In genomic region chr9:121484659-121485446, GRCh38 we compare ENCODE assay signal across 20 cellular contexts. TPM values are rescaled to one million over a fixed set of nuclear protein-coding genes. Genes with fewer than 3 reads are reported as not detected.
DNase-seq lines count a peak whose midpoint lies in the region; ATAC-seq and TF ChIP-seq lines count a peak whose summit lies in the region.
"Had no signal": no experiment of that assay in that cellular context is flagged by ENCODE, and none has a peak within 500 bp of the region (broad histone marks: within the 10 kb centered on the region; RNA-seq: fewer than 3 reads in every experiment).

No MANE protein-coding gene starts in this region.

- peak overlapping the region; percentile 50 to 59 for H3K27ac ChIP-seq in breast epithelium
- no peak overlapping the region for H3K27ac ChIP-seq in mammary epithelial cell (ENCODE audit: insufficient read depth, low read depth, low read length)
- peak overlapping the region in 3 of 4 donors; percentile 41 to 73 (median 42) for H3K27ac ChIP-seq in sigmoid colon
- H3K27ac ChIP-seq in upper lobe of left lung: peak overlapping the region in 2 of 4 donors; percentile 64 to 70
- H3K27ac ChIP-seq: epithelial cell of prostate, hepatocyte, VCaP had no signal

- no peak overlapping the region for H3K4me2 ChIP-seq in mammary epithelial cell (ENCODE audit: insufficient read depth, low read depth, low read length)
- H3K4me2 ChIP-seq: hepatocyte had no signal

- H3K27me3 ChIP-seq in breast epithelium (no peaks in the 10 kb centered on the region), mammary epithelial cell (ENCODE audit: insufficient read depth, low read length) (no peaks in the 10 kb centered on the region), sigmoid colon (no peaks in the 10 kb centered on the region), upper lobe of left lung (no peaks in the 10 kb centered on the region)
- H3K27me3 ChIP-seq: hepatocyte, thyroid gland had no signal

- H3K4me3 ChIP-seq in breast epithelium (no peak overlapping the region), mammary epithelial cell (replicated peaks in 1 of 3; ENCODE audit: insufficient read depth in 1 of 3, low read depth in 2 of 3, low read length in 3 of 3) (no peak overlapping the region), sigmoid colon (no peak overlapping the region), upper lobe of left lung (no peak overlapping the region)
- H3K4me3 ChIP-seq: hepatocyte, thyroid gland had no signal

- intact Hi-C loops in breast epithelium (cut with DNase I; ENCODE audit: low total_unique reads): no loop called here
- intact Hi-C loops in mammary epithelial cell (cut with micrococcal nuclease): no loop called here
- intact Hi-C loops in sigmoid colon (cut with DNase I): no loop called here

- dilution Hi-C loops in mammary epithelial cell (cut with HindIII; ENCODE audit: low sequenced_read_pairs): no loop called here

- H3K4me1 ChIP-seq in breast epithelium: no peaks in the 10 kb centered on the region
- H3K4me1 ChIP-seq in mammary epithelial cell (ENCODE audit: insufficient read depth, low read length): no peaks in the 10 kb centered on the region
- H3K4me1 ChIP-seq in sigmoid colon: peaks cover 0 to 12% (median 0%) of the 10 kb centered on the region in 4 donors
- H3K4me1 ChIP-seq in upper lobe of left lung: peaks cover 0 to 6% (median 5%) of the 10 kb centered on the region in 4 donors

- in situ Hi-C loops in mammary epithelial cell (cut with MboI; ENCODE audit: low sequenced_read_pairs in 2 of 2) (no loop called here), GM13976 (cut with MboI; ENCODE audit: low sequenced_read_pairs, unreplicated experiment) (no loop called here)

- H2AFZ ChIP-seq in mammary epithelial cell (ENCODE audit: low read depth, low read length): no peak overlapping the region
- H2AFZ ChIP-seq: hepatocyte had no signal

- 76% methylated on average over 11 of the region's 11 CpGs for WGBS in mammary epithelial cell (ENCODE audit: low coverage, missing lambda C conversion rate)
- WGBS in sigmoid colon, 2 donors: 73 to 82% methylated on average over 11 of the region's 11 CpGs
- 76 to 81% methylated on average over 11 of the region's 11 CpGs for WGBS in upper lobe of left lung, 2 donors

- DNase-seq in breast epithelium (ENCODE audit: low spot score in 2 of 2) (no peak), mammary epithelial cell (no peak), left lobe of liver (ENCODE audit: low spot score) (peak; percentile 52), sigmoid colon (no peak), upper lobe of left lung (no peak), NCI-H748 (lab: John Stamatoyannopoulos, UW; ENCODE audit: unreplicated experiment) (no peak), GM13976 (ENCODE audit: low spot score) (no peak)
- DNase-seq: activated naive CD4-positive, alpha-beta T cell treated with Interleukin-2 at 50 U/mL for 16 hours; EL; left colon; NCI-H187; thyroid gland had no signal

- no peaks in the 10 kb centered on the region for H4K20me1 ChIP-seq in mammary epithelial cell (ENCODE audit: insufficient read depth, low read length)

- H3K36me3 ChIP-seq in breast epithelium (no peaks in the 10 kb centered on the region), mammary epithelial cell (ENCODE audit: insufficient read depth, low read length) (no peaks in the 10 kb centered on the region), sigmoid colon (no peaks in the 10 kb centered on the region), upper lobe of left lung (no peaks in the 10 kb centered on the region)
- H3K36me3 ChIP-seq: thyroid gland had no signal

- H3K79me2 ChIP-seq in mammary epithelial cell (ENCODE audit: insufficient read depth, low read length): no peaks in the 10 kb centered on the region
- H3K79me2 ChIP-seq: hepatocyte had no signal

- TF ChIP-seq EP300 in sigmoid colon (IDR thresholded peaks at IDR 0.05) (no peak), upper lobe of left lung (IDR thresholded peaks at IDR 0.05) (no peak)

- TF ChIP-seq POLR2A in breast epithelium (IDR thresholded peaks at IDR 0.05) (no peak), sigmoid colon (IDR thresholded peaks at IDR 0.05) (no peak), upper lobe of left lung (IDR thresholded peaks at IDR 0.05) (no peak)

- TF ChIP-seq CTCF in breast epithelium (IDR thresholded peaks at IDR 0.05): no peak
- no peak for TF ChIP-seq CTCF in mammary epithelial cell (conservative IDR thresholded peaks at IDR 0.05 in 1 of 2, IDR thresholded peaks at IDR 0.05 in 1 of 2; ENCODE audit: extremely low read depth in 1 of 2, insufficient read depth in 1 of 2, low read depth in 1 of 2, low read length in 2 of 2)
- TF ChIP-seq CTCF in sigmoid colon (IDR thresholded peaks at IDR 0.05): no peak
- no peak for TF ChIP-seq CTCF in upper lobe of left lung (IDR thresholded peaks at IDR 0.05)
- TF ChIP-seq CTCF in GM13976 (IDR thresholded peaks at IDR 0.05; ENCODE audit: borderline replicate concordance, control extremely low read depth, extremely low read depth, insufficient read depth, missing control alignments): no peak

- no TSS peak for BruUV-seq in mammary epithelial cell (replicated peaks; lab: Mats Ljungman, UMichigan)

- no peaks in the 10 kb centered on the region for H3K9me3 ChIP-seq in breast epithelium
- H3K9me3 ChIP-seq in mammary epithelial cell (replicated peaks; ENCODE audit: insufficient read depth, low read length): no peaks in the 10 kb centered on the region
- H3K9me3 ChIP-seq in sigmoid colon: no peaks in the 10 kb centered on the region
- H3K9me3 ChIP-seq in upper lobe of left lung: no peaks in the 10 kb centered on the region
- H3K9me3 ChIP-seq: thyroid gland had no signal

- CTCF ChIA-PET in mammary epithelial cell (lab: Charles Lee; ENCODE audit: low non-redundant PET): no interaction called here

- ATAC-seq in left lobe of liver: peak; percentile 84
- no peak for ATAC-seq in upper lobe of left lung (ENCODE audit: low FRiP score in 2 of 2)
- no peak for ATAC-seq in HG03139 (IDR thresholded peaks at IDR 0.05; ENCODE audit: unreplicated experiment)

- no peak overlapping the region for H3K9ac ChIP-seq in mammary epithelial cell (ENCODE audit: insufficient read depth, low read length)

RNA-seq across cellular contexts. Expression of gene GGTA1, which starts 14.8 kb away (rescaled TPM):
- total RNA-seq in breast epithelium: 10 to 100 TPM in 2 of 3 donors, 1 to 10 TPM in 1; 6.2 to 29.6 (median 11.4) TPM
- not detected for total RNA-seq in mammary epithelial cell
- polyA plus RNA-seq in mammary epithelial cell: not detected
- not detected for polyA minus RNA-seq in mammary epithelial cell
- 1.2 TPM for total RNA-seq in left lobe of liver
- 10 to 100 TPM in 2 of 4 donors, 1 to 10 TPM in 2; 5.5 to 12.8 (median 8.7) TPM for total RNA-seq in sigmoid colon
- polyA plus RNA-seq in sigmoid colon: 10 to 100 TPM in 1 of 3 donors, 1 to 10 TPM in 2; 3.6 to 18.0 (median 5.1) TPM
- 10 to 100 TPM in 1 of 6 donors, 1 to 10 TPM in 5; 6.3 to 12.3 (median 8.1) TPM for total RNA-seq in upper lobe of left lung
- total RNA-seq: A172, bronchial epithelial cell, LHCN-M2, NCI-H460 had no signal
